In genomic region chrX:107748490-107748889, GRCh38 we compare ENCODE assay signal across 16 cellular contexts. TPM values are rescaled to one million over a fixed set of nuclear protein-coding genes. Genes with fewer than 3 reads are reported as not detected.
DNase-seq lines count a peak whose midpoint lies in the region; ATAC-seq and TF ChIP-seq lines count a peak whose summit lies in the region.
"Had no signal": no experiment of that assay in that cellular context is flagged by ENCODE, and none has a peak within 500 bp of the region (broad histone marks: within the 10 kb centered on the region; RNA-seq: fewer than 3 reads in every experiment).

No MANE protein-coding gene starts in this region.

- ATAC-seq in lung (ENCODE audit: insufficient read depth, low FRiP score): no peak

- H3K27ac ChIP-seq in adrenal gland (peak overlapping the region in 4 of 5 donors; percentile 7 to 74 (median 53)), lung (ENCODE audit: low read depth in 1 of 2, low read length in 1 of 2) (peak overlapping the region; percentile 81 to 90), testis (peak overlapping the region; percentile 18 to 64), osteoblast (ENCODE audit: low read depth, low read length) (no peak overlapping the region)

- TF ChIP-seq POLR2A in adrenal gland (IDR thresholded peaks at IDR 0.05) (no peak), testis (IDR thresholded peaks at IDR 0.05) (no peak)

- DNase-seq in NCI-H510A (lab: John Stamatoyannopoulos, UW) (peak; percentile 16), adrenal gland (no peak), lung (ENCODE audit: low spot score) (no peak), testis (no peak), NCI-H2227 (lab: John Stamatoyannopoulos, UW; ENCODE audit: unreplicated experiment) (no peak), NCI-H2171 treated with DMSO at 0.1 percent for 48 hours (lab: John Stamatoyannopoulos, UW) (no peak), osteoblast (ENCODE audit: insufficient read length, low spot score, missing footprints) (no peak)
- DNase-seq: activated CD4-positive, alpha-beta T cell treated with anti-CD3 and anti-CD28 coated beads for 4 hours; activated naive CD4-positive, alpha-beta T cell treated with anti-CD3 and anti-CD28 coated beads, Interleukin-2, amount 50 U/mL, for 16 hours; IMR-90; spleen; stimulated activated naive CD4-positive, alpha-beta T cell had no signal

- H3K36me3 ChIP-seq in adrenal gland (replicated peaks in 1 of 2) (no peaks in the 10 kb centered on the region), lung (ENCODE audit: control insufficient read depth in 2 of 2, insufficient read depth in 2 of 2, low read length in 2 of 2) (no peaks in the 10 kb centered on the region), testis (ENCODE audit: low read depth, missing control alignments) (no peaks in the 10 kb centered on the region), osteoblast (ENCODE audit: insufficient read depth, low read length) (no peaks in the 10 kb centered on the region)
- H3K36me3 ChIP-seq: spleen had no signal

- H3K4me1 ChIP-seq in adrenal gland (replicated peaks in 1 of 2) (peaks cover 25 to 50% of the 10 kb centered on the region in 2 donors), lung (ENCODE audit: control insufficient read depth in 2 of 2, insufficient read depth in 2 of 2, low read length in 2 of 2) (peaks cover 7 to 11% of the 10 kb centered on the region in 2 donors), testis (peaks cover 9% of the 10 kb centered on the region), osteoblast (ENCODE audit: insufficient read depth, low read length) (peaks cover 3% of the 10 kb centered on the region)

- WGBS in adrenal gland, 4 donors: 57 to 77% (median 71%) methylated on average over 6 of the region's 6 CpGs
- WGBS in lung, 2 donors: 51 to 83% methylated on average over 6 of the region's 6 CpGs
- 64 to 67% methylated on average over 5 to 6 of the region's 6 CpGs for WGBS in testis, 2 donors

- no peak overlapping the region for H2AFZ ChIP-seq in osteoblast (ENCODE audit: low read length)

- intact Hi-C loops in adrenal gland (cut with DNase I): no loop called here
- intact Hi-C loops in testis (cut with DNase I; ENCODE audit: low total_unique reads): loop anchor here (10.0 kb wide), 1 partner anchor 74 kb away; no protein-coding TSS in a partner anchor

- TF ChIP-seq CTCF in adrenal gland (IDR thresholded peaks at IDR 0.05): no peak
- TF ChIP-seq CTCF in lung (IDR thresholded peaks at IDR 0.05; ENCODE audit: control extremely low read depth, extremely low read depth): no peak
- TF ChIP-seq CTCF in testis (IDR thresholded peaks at IDR 0.05): no peak
- TF ChIP-seq CTCF in osteoblast (IDR thresholded peaks at IDR 0.05; ENCODE audit: extremely low read depth, low read depth, low read length): no peak

- no peaks in the 10 kb centered on the region for H3K9me3 ChIP-seq in adrenal gland (replicated peaks in 1 of 3)
- H3K9me3 ChIP-seq in lung (ENCODE audit: control insufficient read depth in 2 of 2, insufficient read depth in 1 of 2, low read length in 1 of 2): no peaks in the 10 kb centered on the region
- H3K9me3 ChIP-seq in testis: no peaks in the 10 kb centered on the region
- H3K9me3 ChIP-seq in osteoblast (ENCODE audit: low read depth, low read length): no peaks in the 10 kb centered on the region
- H3K9me3 ChIP-seq: spleen had no signal

- no peak overlapping the region for H3K4me3 ChIP-seq in adrenal gland
- H3K4me3 ChIP-seq in lung: no peak overlapping the region
- H3K4me3 ChIP-seq in testis: no peak overlapping the region
- H3K4me3 ChIP-seq in osteoblast (ENCODE audit: insufficient read depth, low read length): no peak overlapping the region
- H3K4me3 ChIP-seq: spleen had no signal

- H3K27me3 ChIP-seq in adrenal gland: no peaks in the 10 kb centered on the region
- no peaks in the 10 kb centered on the region for H3K27me3 ChIP-seq in lung (ENCODE audit: control insufficient read depth, insufficient read depth)
- H3K27me3 ChIP-seq in testis: no peaks in the 10 kb centered on the region
- peaks cover 47% of the 10 kb centered on the region for H3K27me3 ChIP-seq in osteoblast (ENCODE audit: insufficient read depth, low read length)
- H3K27me3 ChIP-seq: spleen had no signal

- no peak overlapping the region for H3K4me2 ChIP-seq in osteoblast (ENCODE audit: insufficient read depth, low read length)

- H3K79me2 ChIP-seq in osteoblast (ENCODE audit: insufficient read depth, low read length): no peaks in the 10 kb centered on the region

- no peaks in the 10 kb centered on the region for H4K20me1 ChIP-seq in osteoblast (ENCODE audit: insufficient read depth, low read length)

RNA-seq across cellular contexts. Expression of gene TSC22D3, which starts 27.1 kb away (rescaled TPM):
- total RNA-seq in adrenal gland: 100 to 1,000 TPM; 191 to 474 (median 379) TPM
- 100 to 1,000 TPM; 132 to 226 (median 146) TPM for polyA plus RNA-seq in adrenal gland
- total RNA-seq in lung: 100 to 1,000 TPM; 299 to 308 TPM
- 100 to 1,000 TPM; 117 to 447 TPM for polyA plus RNA-seq in lung
- 100 to 1,000 TPM in 1 of 2 donors, 10 to 100 TPM in 1; 98.4 to 123 TPM for total RNA-seq in testis
- polyA plus RNA-seq in testis (ENCODE audit: insufficient read depth, low read depth, low replicate concordance): 65.5 TPM
- total RNA-seq in osteoblast: 57.2 and 62.2 TPM in 2 replicates

RNA-seq across cellular contexts. Expression of gene NCBP2L, which starts 29.0 kb away (rescaled TPM):
- total RNA-seq in adrenal gland (1 to 10 TPM in 6 of 8 donors, under 1 TPM in 2; 0.26 to 3.5 (median 1.3) TPM), lung (under 1 TPM; 0.11 to 0.12 TPM), testis (not detected), osteoblast (not detected in 2 replicates)
- polyA plus RNA-seq in adrenal gland (1 to 10 TPM in 1 of 3 donors, under 1 TPM in 2; 0.40 to 2.3 (median 0.91) TPM), lung (under 1 TPM; 0.03 to 0.08 TPM), testis (ENCODE audit: insufficient read depth, low read depth, low replicate concordance) (4.5 TPM)
- total RNA-seq: frontal cortex, IMR-90, mesothelial cell of epicardium, SK-MEL-5, spleen had no signal
- polyA plus RNA-seq: BJ, IMR-90 had no signal
